In genomic region chr10:33120275-33120674, GRCh38 we compare ENCODE assay signal across 18 cellular contexts.
DNase-seq lines count a peak whose midpoint lies in the region; ATAC-seq, FAIRE-seq and TF ChIP-seq lines count a peak whose summit lies in the region.
"Had no signal": no experiment of that assay in that cellular context is flagged by ENCODE, and none has a peak within 500 bp of the region (broad histone marks: within the 10 kb centered on the region; RNA-seq: fewer than 3 reads in every experiment).

No MANE protein-coding gene starts in this region.

- peaks cover 60% of the 10 kb centered on the region for H3K4me1 Mint-ChIP-seq in activated T-helper 2 cell treated with anti-CD3 and anti-CD28 coated beads, Interferon-gamma antibody, Interleukin-2, Interleukin-4, amounts not matched to agents 10 μg/mL and 5 μg/mL and 100 μg/mL, durations not matched to agents 14 hours and 24 hours and 36 hours (ENCODE audit: low read depth)
- peaks cover 57 to 72% of the 10 kb centered on the region in 2 donors for H3K4me1 Mint-ChIP-seq in natural killer cell treated with Interleukin-12 subunit alpha and Interleukin-12 subunit beta and Interleukin-15 and Interleukin-18, amount 100 ng/mL, for 72 hours (ENCODE audit: low read depth in 2 of 2)

- no peak for FAIRE-seq in GM12891 (lab: Jason Lieb, UNC)

- no peaks in the 10 kb centered on the region for H3K27me3 Mint-ChIP-seq in activated T-helper 2 cell treated with anti-CD3 and anti-CD28 coated beads, Interferon-gamma antibody, Interleukin-2, Interleukin-4, amounts not matched to agents 10 μg/mL and 5 μg/mL and 100 μg/mL, durations not matched to agents 14 hours and 24 hours and 36 hours (ENCODE audit: low read depth)
- H3K27me3 Mint-ChIP-seq in natural killer cell treated with Interleukin-12 subunit alpha and Interleukin-12 subunit beta and Interleukin-15 and Interleukin-18, amount 100 ng/mL, for 72 hours: no peaks in the 10 kb centered on the region

- H3K4me3 Mint-ChIP-seq in activated T-helper 2 cell treated with anti-CD3 and anti-CD28 coated beads, Interferon-gamma antibody, Interleukin-2, Interleukin-4, amounts not matched to agents 10 μg/mL and 5 μg/mL and 100 μg/mL, durations not matched to agents 14 hours and 24 hours and 36 hours (ENCODE audit: low read depth): no peak overlapping the region
- H3K4me3 Mint-ChIP-seq in natural killer cell treated with Interleukin-12 subunit alpha and Interleukin-12 subunit beta and Interleukin-15 and Interleukin-18, amount 100 ng/mL, for 72 hours: no peak overlapping the region
- H3K4me3 Mint-ChIP-seq: mesothelial cell of epicardium had no signal

- no peak for TF ChIP-seq POLR2A in GM12891 (IDR thresholded peaks at IDR 0.05; ENCODE audit: low read depth, low read length)

- H3K36me3 Mint-ChIP-seq in activated T-helper 2 cell treated with anti-CD3 and anti-CD28 coated beads, Interferon-gamma antibody, Interleukin-2, Interleukin-4, amounts not matched to agents 10 μg/mL and 5 μg/mL and 100 μg/mL, durations not matched to agents 14 hours and 24 hours and 36 hours (ENCODE audit: low read depth): peaks cover 6% of the 10 kb centered on the region
- H3K36me3 Mint-ChIP-seq in natural killer cell treated with Interleukin-12 subunit alpha and Interleukin-12 subunit beta and Interleukin-15 and Interleukin-18, amount 100 ng/mL, for 72 hours: no peaks in the 10 kb centered on the region
- H3K36me3 Mint-ChIP-seq: mesothelial cell of epicardium had no signal

- peak; percentile 39 to 47 for ATAC-seq in activated CD4-positive, CD25-positive, alpha-beta regulatory T cell treated with anti-CD3 and anti-CD28 coated beads, Interleukin-2, amount 50 U/mL, for 24 hours
- ATAC-seq in GM19351 (IDR thresholded peaks at IDR 0.05; ENCODE audit: unreplicated experiment): peak; percentile 26
- peak; percentile 57 to 62 for ATAC-seq in natural killer cell treated with Interleukin-12 subunit alpha and Interleukin-12 subunit beta and Interleukin-15 and Interleukin-18, amount 100 ng/mL, for 72 hours
- ATAC-seq: left cardiac atrium had no signal

- no peaks in the 10 kb centered on the region for H3K9me3 Mint-ChIP-seq in activated T-helper 2 cell treated with anti-CD3 and anti-CD28 coated beads, Interferon-gamma antibody, Interleukin-2, Interleukin-4, amounts not matched to agents 10 μg/mL and 5 μg/mL and 100 μg/mL, durations not matched to agents 14 hours and 24 hours and 36 hours
- peaks cover 3% of the 10 kb centered on the region for H3K9me3 Mint-ChIP-seq in natural killer cell treated with Interleukin-12 subunit alpha and Interleukin-12 subunit beta and Interleukin-15 and Interleukin-18, amount 100 ng/mL, for 72 hours
- H3K9me3 Mint-ChIP-seq: mesothelial cell of epicardium had no signal

- intact Hi-C loops in activated T-helper 2 cell treated with anti-CD3 and anti-CD28 coated beads, Interferon-gamma antibody, Interleukin-2, Interleukin-4, amounts not matched to agents 10 μg/mL and 5 μg/mL and 100 μg/mL, durations not matched to agents 14 hours and 24 hours and 36 hours (cut with micrococcal nuclease): loop anchor here (1.0 kb wide), 4 partner anchors 14 to 34 kb away; no protein-coding TSS in a partner anchor

- peak overlapping the region; percentile 44 for H3K27ac Mint-ChIP-seq in activated T-helper 2 cell treated with anti-CD3 and anti-CD28 coated beads, Interferon-gamma antibody, Interleukin-2, Interleukin-4, amounts not matched to agents 10 μg/mL and 5 μg/mL and 100 μg/mL, durations not matched to agents 14 hours and 24 hours and 36 hours
- H3K27ac Mint-ChIP-seq in natural killer cell treated with Interleukin-12 subunit alpha and Interleukin-12 subunit beta and Interleukin-15 and Interleukin-18, amount 100 ng/mL, for 72 hours: peak overlapping the region; percentile 8 to 17
- H3K27ac Mint-ChIP-seq: mesothelial cell of epicardium had no signal

- DNase-seq in activated CD4-positive, CD25-positive, alpha-beta regulatory T cell (lab: John Stamatoyannopoulos, UW): no peak
- DNase-seq in activated T-helper 2 cell treated with anti-CD3 and anti-CD28 coated beads, Interferon-gamma antibody, Interleukin-2, Interleukin-4, amounts not matched to agents 10 μg/mL and 5 μg/mL and 100 μg/mL, durations not matched to agents 14 hours and 24 hours and 36 hours (ENCODE audit: low spot score): no peak
- no peak for DNase-seq in natural killer cell treated with Interleukin-12 subunit alpha and Interleukin-12 subunit beta and Interleukin-15 and Interleukin-18, amount 100 ng/mL, for 72 hours (ENCODE audit: low spot score)
- no peak for DNase-seq in NCI-H1092 (lab: John Stamatoyannopoulos, UW)
- DNase-seq in kidney tubule cell (ENCODE audit: low spot score): no peak
- DNase-seq in GM12891 (ENCODE audit: insufficient read length, low spot score): no peak
- DNase-seq: AML-193; Calu3; EL; glutamatergic neuron; left cardiac atrium; NCI-H1436 treated with DMSO at 0.1 percent for 48 hours; NCI-H524; stimulated activated naive CD4-positive, alpha-beta T cell treated with Interleukin-2 at 50 U/mL for 16 hours; transverse colon had no signal

TF ChIP-seq in GM12891, 5 proteins besides CTCF, POLR2A, EP300 and RAD21:
- no peak for TF ChIP-seq POU2F2 (IDR thresholded peaks at IDR 0.05; ENCODE audit: low read depth, low read length)
- TF ChIP-seq SPI1 (IDR thresholded peaks at IDR 0.05; ENCODE audit: low read depth, low read length): no peak
